ENCODE assay signal across 8 cellular contexts in the genomic region with DNA sequence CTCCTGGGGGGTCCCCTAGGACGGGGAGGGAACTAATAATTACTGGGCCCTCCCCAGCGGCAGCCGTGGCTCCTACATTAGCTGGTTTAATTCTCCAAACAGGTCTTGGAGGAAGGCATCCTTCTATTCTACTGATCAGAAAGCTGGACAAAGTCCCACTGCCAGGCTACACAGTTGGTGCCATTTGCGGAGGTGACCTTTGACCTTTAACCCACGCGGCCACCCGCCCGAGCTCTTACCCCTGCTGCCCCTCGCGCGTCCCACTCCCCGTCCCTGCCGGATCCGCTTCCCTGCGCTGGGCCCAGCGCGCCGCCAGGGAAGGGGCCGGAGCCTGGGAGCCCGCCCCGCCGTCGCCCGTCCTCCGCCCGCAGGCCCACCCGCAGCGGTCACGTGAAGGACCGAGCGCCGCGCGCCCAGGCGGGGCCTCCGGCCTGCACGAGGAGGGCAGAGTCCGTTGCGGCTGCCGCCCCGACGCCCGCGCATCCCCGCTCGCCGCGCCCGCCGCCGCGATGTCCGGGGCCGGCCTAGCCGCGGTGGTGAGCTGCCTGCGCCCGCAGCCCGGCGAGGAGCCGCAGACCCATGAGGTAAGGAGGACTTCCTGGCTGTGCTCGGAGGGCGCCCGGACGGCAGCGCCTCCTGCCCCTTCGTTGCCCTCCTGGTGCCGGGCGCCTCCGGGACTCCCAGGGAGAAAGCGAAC. TPM values are rescaled to one million over a fixed set of nuclear protein-coding genes. Genes with fewer than 3 reads are reported as not detected.
DNase-seq lines count a peak whose midpoint lies in the region; ATAC-seq and TF ChIP-seq lines count a peak whose summit lies in the region.
"Not testable (repeated sequence)": the region's sequence is repeated elsewhere in the genome, so short reads cannot be mapped to it uniquely, and the experiment has no call there.
"Had no signal": no experiment of that assay in that cellular context is flagged by ENCODE, and none has a peak within 500 bp of the region (broad histone marks: within the 10 kb centered on the region; RNA-seq: fewer than 3 reads in every experiment).

No MANE protein-coding gene starts in this region.

- not testable (repeated sequence) for H3K4me3 Mint-ChIP-seq in GM23338; activated CD8-positive, alpha-beta T cell treated with anti-CD3 and anti-CD28 coated beads, Interleukin-2, amount 10 ng/mL, durations not matched to agents 7 days and 5 days; activated naive CD8-positive, alpha-beta T cell treated with anti-CD3 and anti-CD28 coated beads, Interleukin-2, amount 50 U/mL, for 24 hours; naive thymus-derived CD4-positive, alpha-beta T cell

- intact Hi-C loops in heart left ventricle (cut with DNase I); naive thymus-derived CD4-positive, alpha-beta T cell (cut with micrococcal nuclease); sciatic nerve (cut with DNase I): not testable (repeated sequence)

- not testable (repeated sequence) for H4K20me1 ChIP-seq in GM23338 (replicated peaks; ENCODE audit: insufficient read depth)

- not testable (repeated sequence) for H3K9me3 Mint-ChIP-seq in GM23338; activated CD8-positive, alpha-beta T cell treated with anti-CD3 and anti-CD28 coated beads, Interleukin-2, amount 10 ng/mL, durations not matched to agents 7 days and 5 days (ENCODE audit: insufficient read depth); activated naive CD8-positive, alpha-beta T cell treated with anti-CD3 and anti-CD28 coated beads, Interleukin-2, amount 50 U/mL, for 24 hours; naive thymus-derived CD4-positive, alpha-beta T cell

- H2AFZ ChIP-seq in GM23338, result not testable (repeated sequence)

- H3K79me2 ChIP-seq in GM23338 (replicated peaks; ENCODE audit: insufficient read depth), result not testable (repeated sequence)

- not testable (repeated sequence) for H3K27ac Mint-ChIP-seq in GM23338; activated CD8-positive, alpha-beta T cell treated with anti-CD3 and anti-CD28 coated beads, Interleukin-2, amount 10 ng/mL, durations not matched to agents 7 days and 5 days; activated naive CD8-positive, alpha-beta T cell treated with anti-CD3 and anti-CD28 coated beads, Interleukin-2, amount 50 U/mL, for 24 hours; naive thymus-derived CD4-positive, alpha-beta T cell

- H3K36me3 ChIP-seq in GM23338 (ENCODE audit: insufficient read depth); heart left ventricle; naive thymus-derived CD4-positive, alpha-beta T cell (ENCODE audit: control insufficient read depth in 2 of 3, insufficient read depth in 3 of 3, low read length in 3 of 3): not testable (repeated sequence)

- not testable (repeated sequence) for TF ChIP-seq POLR2A in heart left ventricle (IDR thresholded peaks at IDR 0.05)

- not testable (repeated sequence) for DNase-seq in GM23338 (ENCODE audit: low spot score); activated CD8-positive, alpha-beta T cell treated with anti-CD3 and anti-CD28 coated beads, Interleukin-2, amount 10 ng/mL, durations not matched to agents 7 days and 5 days; activated naive CD8-positive, alpha-beta T cell treated with anti-CD3 and anti-CD28 coated beads, Interleukin-2, amount 50 U/mL, for 24 hours; heart left ventricle; left lobe of liver (ENCODE audit: low spot score); naive thymus-derived CD4-positive, alpha-beta T cell; sciatic nerve (ENCODE audit: low spot score)

- H3K27ac ChIP-seq in GM23338 (ENCODE audit: low read depth); heart left ventricle; naive thymus-derived CD4-positive, alpha-beta T cell (ENCODE audit: low read depth, low read length): not testable (repeated sequence)

- not testable (repeated sequence) for H3K27me3 ChIP-seq in GM23338 (ENCODE audit: insufficient read depth); heart left ventricle; naive thymus-derived CD4-positive, alpha-beta T cell (ENCODE audit: control insufficient read depth in 2 of 2, insufficient read depth in 2 of 2, low read length in 2 of 2)

- H3K9me2 ChIP-seq in GM23338 (ENCODE audit: insufficient read depth), result not testable (repeated sequence)

- POLR2A ChIA-PET in activated CD8-positive, alpha-beta T cell treated with anti-CD3 and anti-CD28 coated beads, Interleukin-2, amount 10 ng/mL, durations not matched to agents 7 days and 5 days (lab: Charles Lee); naive thymus-derived CD4-positive, alpha-beta T cell (lab: Charles Lee): not testable (repeated sequence)

- not testable (repeated sequence) for H3F3A ChIP-seq in GM23338 (replicated peaks; ENCODE audit: low read depth)

- H3K4me2 ChIP-seq in GM23338, result not testable (repeated sequence)

- H3K27me3 Mint-ChIP-seq in GM23338 (ENCODE audit: insufficient read depth, low read depth, poor library complexity); activated CD8-positive, alpha-beta T cell treated with anti-CD3 and anti-CD28 coated beads, Interleukin-2, amount 10 ng/mL, durations not matched to agents 7 days and 5 days (ENCODE audit: low read depth); activated naive CD8-positive, alpha-beta T cell treated with anti-CD3 and anti-CD28 coated beads, Interleukin-2, amount 50 U/mL, for 24 hours; naive thymus-derived CD4-positive, alpha-beta T cell: not testable (repeated sequence)

- H3K36me3 Mint-ChIP-seq in GM23338 (ENCODE audit: low read depth); activated CD8-positive, alpha-beta T cell treated with anti-CD3 and anti-CD28 coated beads, Interleukin-2, amount 10 ng/mL, durations not matched to agents 7 days and 5 days (ENCODE audit: low read depth); activated naive CD8-positive, alpha-beta T cell treated with anti-CD3 and anti-CD28 coated beads, Interleukin-2, amount 50 U/mL, for 24 hours (ENCODE audit: low read depth); naive thymus-derived CD4-positive, alpha-beta T cell: not testable (repeated sequence)

- peak; percentile 88 for ATAC-seq in GM23338
- peak; percentile 57 for ATAC-seq in activated CD8-positive, alpha-beta T cell treated with anti-CD3 and anti-CD28 coated beads, Interleukin-2, amount 10 ng/mL, durations not matched to agents 7 days and 5 days
- peak; percentile 20 for ATAC-seq in activated naive CD8-positive, alpha-beta T cell treated with anti-CD3 and anti-CD28 coated beads, Interleukin-2, amount 50 U/mL, for 24 hours
- peak in 3 of 4 donors; percentile 64 to 81 (median 72) for ATAC-seq in heart left ventricle
- peak; percentile 78 for ATAC-seq in left lobe of liver
- ATAC-seq in naive thymus-derived CD4-positive, alpha-beta T cell, result peak; percentile 32
- peak; percentile 70 for ATAC-seq in sciatic nerve

- TF ChIP-seq CTCF in GM23338 (conservative IDR thresholded peaks at IDR 0.05; ENCODE audit: low read depth in 2 of 2); heart left ventricle (IDR thresholded peaks at IDR 0.05): not testable (repeated sequence)

- H3K4me1 ChIP-seq in GM23338 (ENCODE audit: insufficient read depth); heart left ventricle; naive thymus-derived CD4-positive, alpha-beta T cell (ENCODE audit: control insufficient read depth in 2 of 2, insufficient read depth in 2 of 2, low read length in 2 of 2): not testable (repeated sequence)

- not testable (repeated sequence) for H3K4me1 Mint-ChIP-seq in GM23338; activated CD8-positive, alpha-beta T cell treated with anti-CD3 and anti-CD28 coated beads, Interleukin-2, amount 10 ng/mL, durations not matched to agents 7 days and 5 days (ENCODE audit: low read depth); activated naive CD8-positive, alpha-beta T cell treated with anti-CD3 and anti-CD28 coated beads, Interleukin-2, amount 50 U/mL, for 24 hours; naive thymus-derived CD4-positive, alpha-beta T cell

- not testable (repeated sequence) for H3K4me3 ChIP-seq in GM23338; heart left ventricle; naive thymus-derived CD4-positive, alpha-beta T cell (ENCODE audit: low read length)

- H3K9me3 ChIP-seq in heart left ventricle; naive thymus-derived CD4-positive, alpha-beta T cell (ENCODE audit: control insufficient read depth in 2 of 3, low read length in 3 of 3): not testable (repeated sequence)

- no CpG with 5 or more reads among the region's 71 CpGs for WGBS in heart left ventricle, 4 donors

- CTCF ChIA-PET in activated CD8-positive, alpha-beta T cell treated with anti-CD3 and anti-CD28 coated beads, Interleukin-2, amount 10 ng/mL, durations not matched to agents 7 days and 5 days (lab: Charles Lee); naive thymus-derived CD4-positive, alpha-beta T cell (lab: Charles Lee): not testable (repeated sequence)

RNA-seq across cellular contexts. Expression of a gene that starts 48.9 kb away (rescaled TPM):
- 0.31 and 1.0 TPM in 2 replicates for total RNA-seq in GM23338 (2014; rRNA removed; shearing (Covaris generic))
- polyA plus RNA-seq in GM23338 (2016; fragmentation: Nextera tagmentation; extraction: Ambion mirVana), result 0.87 and 1.8 TPM in 2 replicates
- under 1 TPM; 0.74 to 0.97 TPM for total RNA-seq in activated CD8-positive, alpha-beta T cell treated with anti-CD3 and anti-CD28 coated beads, Interleukin-2, amount 10 ng/mL, durations not matched to agents 7 days and 5 days
- total RNA-seq in heart left ventricle, result 1 to 10 TPM; 2.3 to 8.2 (median 3.9) TPM
- polyA plus RNA-seq in heart left ventricle, result 1 to 10 TPM in 1 of 2 donors, under 1 TPM in 1; 0.61 to 2.7 TPM
- total RNA-seq in left lobe of liver, result not detected
- 1 to 10 TPM in 2 of 5 experiments, under 1 TPM in 3; 0.19 to 1.7 (median 0.96) TPM for total RNA-seq in naive thymus-derived CD4-positive, alpha-beta T cell
- 1 to 10 TPM; 1.8 to 2.6 TPM for polyA plus RNA-seq in naive thymus-derived CD4-positive, alpha-beta T cell
- 3.7 TPM for total RNA-seq in sciatic nerve
- total RNA-seq: Calu3 had no signal

Comparison
In these comparisons a context has a peak if more than half of its experiments do, and no peak if none do; other contexts are left out.
1. ATAC-seq: peak in every context shown above with its lines; median percentile 88 in GM23338; 78 in left lobe of liver; 72 in heart left ventricle; 70 in sciatic nerve; 57 in activated CD8-positive, alpha-beta T cell treated with anti-CD3 and anti-CD28 coated beads, Interleukin-2, amount 10 ng/mL, durations not matched to agents 7 days and 5 days; 32 in naive thymus-derived CD4-positive, alpha-beta T cell; 20 in activated naive CD8-positive, alpha-beta T cell treated with anti-CD3 and anti-CD28 coated beads, Interleukin-2, amount 50 U/mL, for 24 hours.